Comparison of ENCODE assay signal across 8 cellular contexts in the genomic region with DNA sequence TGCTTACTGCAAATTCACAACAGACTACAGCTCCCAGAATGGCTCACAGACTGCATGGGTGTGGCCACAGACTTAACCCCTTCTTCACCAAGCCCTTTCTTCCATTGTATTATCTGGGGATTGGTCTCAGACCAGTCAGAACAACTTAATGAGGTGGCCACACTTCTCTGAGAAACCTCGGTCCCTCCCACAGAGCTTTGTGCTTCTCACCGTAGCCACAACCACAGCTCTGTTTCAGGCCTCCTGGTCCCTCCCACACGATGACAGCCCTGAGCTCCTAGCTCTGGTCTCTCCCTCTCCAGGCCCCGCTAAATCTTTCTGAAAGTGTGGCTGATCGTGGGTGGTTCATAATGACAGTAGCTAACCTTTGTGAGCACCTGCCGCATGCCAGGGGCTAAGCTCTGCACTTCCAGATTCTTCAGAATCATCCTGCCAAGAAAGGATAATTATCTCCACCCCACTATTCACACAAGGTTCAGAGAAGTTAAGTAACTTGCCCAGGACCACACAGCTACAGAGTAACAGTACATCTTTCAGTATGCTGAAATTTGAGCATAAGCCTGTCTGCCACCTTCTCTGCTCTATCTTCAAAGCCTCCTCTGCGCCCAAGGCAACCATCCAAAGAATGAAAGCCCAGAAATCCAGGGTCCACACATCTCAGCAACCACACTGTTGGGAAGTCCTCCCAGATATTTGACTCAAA. TPM values are rescaled to one million over a fixed set of nuclear protein-coding genes. Genes with fewer than 3 reads are reported as not detected.
DNase-seq lines count a peak whose midpoint lies in the region; ATAC-seq, FAIRE-seq and TF ChIP-seq lines count a peak whose summit lies in the region.

No MANE protein-coding gene starts in this region.

- TF ChIP-seq CTCF in HepG2 (CRISPR knock-in tag; IDR thresholded peaks at IDR 0.05) = no peak
- no peak for TF ChIP-seq CTCF in right lobe of liver (IDR thresholded peaks at IDR 0.05)
- TF ChIP-seq CTCF in upper lobe of right lung (IDR thresholded peaks at IDR 0.05) = no peak
- TF ChIP-seq CTCF in coronary artery (IDR thresholded peaks at IDR 0.05) = no peak

- H3K9ac ChIP-seq in HepG2 (ENCODE audit: insufficient read depth, low read depth, low read length) = no peak overlapping the region

- no peaks in the 10 kb centered on the region for H4K20me1 ChIP-seq in HepG2 (ENCODE audit: insufficient read depth, low read length)

- intact Hi-C loops in HepG2 (cut with micrococcal nuclease; ENCODE audit: unreplicated experiment) (no loop called here), right lobe of liver (cut with DNase I) (no loop called here), upper lobe of right lung (cut with DNase I) (no loop called here)

- no peak overlapping the region for H2AFZ ChIP-seq in HepG2 (ENCODE audit: low read length)

- peaks cover 12% of the 10 kb centered on the region for H3K9me3 ChIP-seq in HepG2 (ENCODE audit: low read length)
- H3K9me3 ChIP-seq in right lobe of liver = no peaks in the 10 kb centered on the region
- no peaks in the 10 kb centered on the region for H3K9me3 ChIP-seq in upper lobe of right lung

- H3K4me3 ChIP-seq in HepG2 (replicated peaks in 1 of 3; ENCODE audit: insufficient read depth in 1 of 3, low read depth in 2 of 3, low read length in 3 of 3) (no peak overlapping the region), right lobe of liver (no peak overlapping the region), upper lobe of right lung (no peak overlapping the region), coronary artery (no peak overlapping the region)

- H3K27me3 ChIP-seq in HepG2 (ENCODE audit: control insufficient read depth in 1 of 2, insufficient read depth in 2 of 2, low read length in 2 of 2) (peaks cover 4 to 26% of the 10 kb centered on the region in 2 experiments), right lobe of liver (no peaks in the 10 kb centered on the region), upper lobe of right lung (peaks cover 15% of the 10 kb centered on the region)

- ATAC-seq in HepG2 (no peak), right lobe of liver (no peak), HG02981 (IDR thresholded peaks at IDR 0.05; ENCODE audit: unreplicated experiment) (peak; percentile 72), upper lobe of right lung (no peak)
- peak; percentile 96 for ATAC-seq in stimulated activated naive CD8-positive, alpha-beta T cell treated with anti-CD3 and anti-CD28 coated beads, Interleukin-15, Interleukin-2, amounts not matched to agents 100 U/mL and 50 U/mL, for 24 hours

- in situ Hi-C loops in HepG2 (cut with HindIII; ENCODE audit: extremely low pct_ligation_motif_present, low pct_unique_long_range_greater_than_20kb) = no loop called here

- DNase-seq in HepG2 (ENCODE audit: low spot score) = no peak
- no peak for DNase-seq in right lobe of liver
- DNase-seq in activated CD8-positive, alpha-beta memory T cell treated with anti-CD3 and anti-CD28 coated beads, Interleukin-2, amount 50 U/mL, for 24 hours (ENCODE audit: extremely low read depth) = peak; percentile 24
- DNase-seq in stimulated activated naive CD8-positive, alpha-beta T cell treated with anti-CD3 and anti-CD28 coated beads, Interleukin-15, Interleukin-2, amounts not matched to agents 100 U/mL and 50 U/mL, for 24 hours = peak; percentile 73
- no peak for DNase-seq in upper lobe of right lung
- no peak for DNase-seq in 8988T
- DNase-seq in coronary artery (ENCODE audit: low spot score) = no peak

- H3K4me1 ChIP-seq in HepG2 (ENCODE audit: insufficient read depth, low read length) (no peaks in the 10 kb centered on the region), right lobe of liver (no peaks in the 10 kb centered on the region), upper lobe of right lung (no peaks in the 10 kb centered on the region)

- no TSS peak for BruUV-seq in HepG2 (replicated peaks; lab: Mats Ljungman, UMichigan)

- POLR2A ChIA-PET in HepG2 (lab: Yijun Ruan, JAX) = no interaction called here

- H3K79me2 ChIP-seq in HepG2 (ENCODE audit: insufficient read depth, low read length) = no peaks in the 10 kb centered on the region

- 20% methylated on average over 7 of the region's 7 CpGs for WGBS in HepG2 (ENCODE audit: low lambda C conversion rate)
- 58% methylated on average over 7 of the region's 7 CpGs for WGBS in right lobe of liver (ENCODE audit: insufficient coverage, low coverage, low lambda C conversion rate, missing lambda C conversion rate)

- no peak for FAIRE-seq in HepG2 (lab: Jason Lieb, UNC)

- no peaks in the 10 kb centered on the region for H3K36me3 ChIP-seq in HepG2 (replicated peaks in 1 of 2; ENCODE audit: control insufficient read depth in 1 of 2, insufficient read depth in 2 of 2, low read length in 2 of 2)
- H3K36me3 ChIP-seq in right lobe of liver = no peaks in the 10 kb centered on the region
- no peaks in the 10 kb centered on the region for H3K36me3 ChIP-seq in upper lobe of right lung

- H3K4me2 ChIP-seq in HepG2 (ENCODE audit: low read depth, low read length) = no peak overlapping the region

- TF ChIP-seq RAD21 in HepG2 (CRISPR knock-in tag; IDR thresholded peaks at IDR 0.05) = no peak

- TF ChIP-seq POLR2A in HepG2 (IDR thresholded peaks at IDR 0.05; ENCODE audit: insufficient read depth in 1 of 2, low read depth in 2 of 2, low read length in 2 of 2) (no peak), right lobe of liver (IDR thresholded peaks at IDR 0.05) (no peak)

- no peak for TF ChIP-seq EP300 in HepG2 (IDR thresholded peaks at IDR 0.05; ENCODE audit: low read depth in 2 of 2, low read length in 2 of 2)
- TF ChIP-seq EP300 in HepG2 (CRISPR knock-in tag; IDR thresholded peaks at IDR 0.05; ENCODE audit: borderline replicate concordance) = no peak

- no peak overlapping the region for H3K27ac ChIP-seq in HepG2 (ENCODE audit: extremely low read length, insufficient read depth, low read length)
- no peak overlapping the region for H3K27ac ChIP-seq in right lobe of liver
- no peak overlapping the region for H3K27ac ChIP-seq in upper lobe of right lung
- H3K27ac ChIP-seq in coronary artery = no peak overlapping the region

- CTCF ChIA-PET in HepG2 (lab: Yijun Ruan, JAX; ENCODE audit: low intra/inter-chr PET ratio, low total read pairs) = no interaction called here

TF ChIP-seq in HepG2, 621 proteins besides CTCF, POLR2A, EP300 and RAD21:
- peak; percentile 35; the same call in 1 of the 2 replicates for TF ChIP-seq ZNF143 (CRISPR knock-in tag; IDR thresholded peaks at IDR 0.05)
- peak; percentile 58 for TF ChIP-seq ZNF652 (CRISPR knock-in tag; IDR thresholded peaks at IDR 0.05; ENCODE audit: borderline replicate concordance, low read depth)
- TF ChIP-seq SOX5 (CRISPR knock-in tag; IDR thresholded peaks at IDR 0.05; ENCODE audit: borderline replicate concordance) = no peak
TF ChIP-seq in HepG2: peak in this region for 2.

RNA-seq across cellular contexts. Expression of a gene that starts 5.4 kb away (rescaled TPM):
- total RNA-seq in HepG2 (2016; rRNA removed; fragmentation: Illumina TruSeq; extraction: Trizol) (not detected in 2 replicates), right lobe of liver (10 to 100 TPM; 11.2 to 46.3 (median 22.8) TPM), upper lobe of right lung (27.3 TPM)
- total RNA-seq in HepG2 (2016; cell fraction: cytosol; rRNA removed; fragmentation: Illumina TruSeq; extraction: Trizol; ENCODE audit: low read depth) = not detected in 2 replicates
- total RNA-seq in HepG2 (2016; cell fraction: insoluble cytoplasmic fraction; rRNA removed; fragmentation: Illumina TruSeq; extraction: Trizol) = 0.19 TPM in 1 of 2 replicates, not detected in the other
- total RNA-seq in HepG2 (2016; cell fraction: membrane; rRNA removed; fragmentation: Illumina TruSeq; extraction: Trizol) = not detected in 2 replicates
- total RNA-seq in HepG2 (2016; cell fraction: nucleus; rRNA removed; fragmentation: Illumina TruSeq; extraction: Trizol) = 0.81 TPM in 1 of 2 replicates, not detected in the other
- 2.8 and 3.1 TPM in 2 replicates for polyA plus RNA-seq in HepG2 (2011; rRNA removed)
- 0.74 and 0.82 TPM in 2 replicates for polyA plus RNA-seq in HepG2 (2011; cell fraction: cytosol; rRNA removed)
- 12.4 and 12.9 TPM in 2 replicates for polyA plus RNA-seq in HepG2 (2011; cell fraction: nucleus; rRNA removed)
- 1.1 and 1.3 TPM in 2 replicates for polyA plus RNA-seq in HepG2 (2012)
- polyA plus RNA-seq in HepG2 (2016; cell fraction: cytosol; fragmentation: Illumina TruSeq; extraction: Trizol; ENCODE audit: low read depth) = not detected in 2 replicates
- polyA plus RNA-seq in HepG2 (2016; cell fraction: insoluble cytoplasmic fraction; fragmentation: Illumina TruSeq; extraction: Trizol; ENCODE audit: low read depth) = not detected in 2 replicates
- not detected in 2 replicates for polyA plus RNA-seq in HepG2 (2016; cell fraction: membrane; fragmentation: Illumina TruSeq; extraction: Trizol; ENCODE audit: low read depth)
- polyA plus RNA-seq in HepG2 (2016; cell fraction: nucleus; fragmentation: Illumina TruSeq; extraction: Trizol; ENCODE audit: insufficient read depth, low read depth) = not detected in 2 replicates
- 1.6 and 410 TPM in 2 replicates for polyA minus RNA-seq in HepG2 (2011; rRNA and poly(A)+ RNA removed; ENCODE audit: low replicate concordance)
- 0.62 and 1.1 TPM in 2 replicates for polyA minus RNA-seq in HepG2 (2011; cell fraction: cytosol; rRNA and poly(A)+ RNA removed)
- polyA minus RNA-seq in HepG2 (2011; cell fraction: nucleus; rRNA and poly(A)+ RNA removed) = 2.2 and 3.6 TPM in 2 replicates

Comparison
In these comparisons a context has a peak if more than half of its experiments do, and no peak if none do; other contexts are left out.
1. RNA of a gene that starts 5.4 kb away (total RNA-seq): 27.3 TPM in upper lobe of right lung (single experiment) and 11.2 to 46.3 TPM in right lobe of liver; 0.19 to 0.81 TPM in HepG2; every median in the first group is over 4 times any median in the second.
2. ATAC-seq: peak in HG02981 (single experiment) and stimulated activated naive CD8-positive, alpha-beta T cell treated with anti-CD3 and anti-CD28 coated beads, Interleukin-15, Interleukin-2, amounts not matched to agents 100 U/mL and 50 U/mL, for 24 hours (single experiment); none in HepG2 (single experiment), right lobe of liver (0 of 4) and upper lobe of right lung (single experiment).
3. DNase-seq: peak in activated CD8-positive, alpha-beta memory T cell treated with anti-CD3 and anti-CD28 coated beads, Interleukin-2, amount 50 U/mL, for 24 hours (single experiment) and stimulated activated naive CD8-positive, alpha-beta T cell treated with anti-CD3 and anti-CD28 coated beads, Interleukin-15, Interleukin-2, amounts not matched to agents 100 U/mL and 50 U/mL, for 24 hours (single experiment); none in HepG2 (single experiment), right lobe of liver (0 of 3), upper lobe of right lung (single experiment), 8988T (single experiment) and coronary artery (single experiment).